1 cellular context compared by ENCODE assay signal in the genomic region with DNA sequence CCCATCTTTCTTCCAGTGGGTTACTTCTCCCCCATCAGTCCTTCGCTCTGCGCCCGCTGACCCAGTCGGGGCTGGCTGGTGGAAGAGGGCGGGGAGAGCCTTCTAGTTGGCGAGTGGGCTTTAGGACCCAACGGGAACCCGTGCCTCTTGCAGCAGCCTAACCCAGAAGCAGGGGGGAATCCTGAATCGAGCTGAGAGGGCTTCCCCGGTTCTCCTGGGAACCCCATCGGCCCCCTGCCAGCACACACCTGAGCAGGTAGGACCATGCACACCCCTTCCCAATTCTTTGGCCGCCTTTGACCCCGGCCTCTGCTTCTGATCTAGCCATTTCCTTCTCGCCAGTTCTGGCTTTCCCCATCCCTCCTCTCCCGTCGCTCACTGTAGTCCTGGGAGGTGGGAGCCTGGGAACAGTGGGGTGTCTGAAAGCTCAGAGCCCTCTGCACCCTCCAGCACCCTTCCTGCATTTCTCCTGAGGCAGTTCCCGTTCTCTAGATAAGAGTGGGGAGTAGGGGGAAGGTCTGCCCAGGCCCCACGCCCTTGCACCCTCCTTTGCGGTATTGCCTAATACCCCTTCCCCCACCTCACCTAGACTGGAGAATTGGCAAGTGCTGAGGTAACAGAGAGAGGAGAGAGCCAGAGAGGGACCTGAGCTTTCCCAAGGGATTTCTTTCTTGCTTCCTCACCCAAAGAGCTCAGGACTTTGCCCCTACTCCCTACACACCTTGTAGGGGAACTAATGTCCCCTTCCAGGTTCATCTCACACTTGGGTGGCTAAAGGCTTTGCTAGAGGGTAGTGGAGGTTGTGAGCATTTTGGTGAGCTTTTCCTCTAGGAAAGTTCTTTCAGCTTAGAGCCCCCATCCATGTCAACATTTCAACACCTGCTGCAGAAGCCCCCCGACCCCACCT.
A peak's percentile ranks its signal among the peaks of the same experiment; 100 is the strongest.
TF ChIP-seq lines count a peak whose summit lies in the region.

Gene RARA (plus strand): TSS at position 150 of the 907 bp plus-strand sequence. CDS start 22,039 bp downstream, outside the sequence.

TF ChIP-seq in HepG2, 621 proteins besides CTCF, POLR2A, EP300 and RAD21 (continued from another document and continues in another):
- TF ChIP-seq ZC3H13 (CRISPR knock-in tag; IDR thresholded peaks at IDR 0.05) (no peak; the same call in 1 of the 2 replicates), RFX3 (CRISPR knock-in tag; IDR thresholded peaks at IDR 0.05) (no peak), ZNF563 (CRISPR knock-in tag; IDR thresholded peaks at IDR 0.05) (peak; percentile 18; the same call in 1 of the 2 replicates), ZFY (CRISPR knock-in tag; IDR thresholded peaks at IDR 0.05) (no peak; the same call in 1 of the 2 replicates), JUN (CRISPR knock-in tag; IDR thresholded peaks at IDR 0.05) (peak; percentile 64; the same call in 1 of the 2 replicates), DMAP1 (CRISPR knock-in tag; IDR thresholded peaks at IDR 0.05) (no peak), SMC3 (IDR thresholded peaks at IDR 0.05; ENCODE audit: low read length) (peak; percentile 10; the same call in 1 of the 2 replicates), CC2D1A (CRISPR knock-in tag; IDR thresholded peaks at IDR 0.05) (no peak), ZBTB26 (CRISPR knock-in tag; IDR thresholded peaks at IDR 0.05; ENCODE audit: borderline replicate concordance) (peak; percentile 30; the same call in 1 of the 2 replicates), STAG1 (CRISPR knock-in tag; IDR thresholded peaks at IDR 0.05) (no peak), HNRNPUL1 (IDR thresholded peaks at IDR 0.05; ENCODE audit: low read depth, low read length) (no peak), MED1 (CRISPR knock-in tag; IDR thresholded peaks at IDR 0.05) (peak; percentile 25; the same call in 1 of the 2 replicates), ATRX (CRISPR knock-in tag; IDR thresholded peaks at IDR 0.05; ENCODE audit: borderline replicate concordance) (no peak), YEATS4 (CRISPR knock-in tag; IDR thresholded peaks at IDR 0.05; ENCODE audit: borderline replicate concordance) (no peak; the same call in 1 of the 2 replicates), PATZ1 (CRISPR knock-in tag; IDR thresholded peaks at IDR 0.05) (peak; percentile 20; the same call in 1 of the 2 replicates), SP5 (CRISPR knock-in tag; IDR thresholded peaks at IDR 0.05; ENCODE audit: borderline replicate concordance, low read depth) (peak; percentile 40; the same call in 1 of the 2 replicates), ZNF574 (CRISPR knock-in tag; IDR thresholded peaks at IDR 0.05) (peak; percentile 52; the same call in 1 of the 2 replicates), ZNF644 (CRISPR knock-in tag; IDR thresholded peaks at IDR 0.05; ENCODE audit: low read depth) (no peak), CAMTA2 (CRISPR knock-in tag; IDR thresholded peaks at IDR 0.05; ENCODE audit: borderline replicate concordance) (0 out of 2 replicates have a peak, but pooled peaks have one; percentile 16), MZF1 (CRISPR knock-in tag; IDR thresholded peaks at IDR 0.05; ENCODE audit: borderline replicate concordance) (no peak), RARG (CRISPR knock-in tag; IDR thresholded peaks at IDR 0.05; ENCODE audit: low read depth) (no peak), ZNF788 (CRISPR knock-in tag; IDR thresholded peaks at IDR 0.05; ENCODE audit: borderline replicate concordance) (peak; percentile 88; the same call in 1 of the 2 replicates), TRIM24 (CRISPR knock-in tag; IDR thresholded peaks at IDR 0.05) (no peak), AKNA (CRISPR knock-in tag; IDR thresholded peaks at IDR 0.05; ENCODE audit: borderline replicate concordance) (no peak), ZGPAT (CRISPR knock-in tag; IDR thresholded peaks at IDR 0.05) (peak; percentile 51; the same call in 1 of the 2 replicates), ZNF570 (CRISPR knock-in tag; IDR thresholded peaks at IDR 0.05; ENCODE audit: borderline replicate concordance) (no peak), ELF1 (CRISPR knock-in tag; IDR thresholded peaks at IDR 0.05) (no peak), ZNF317 (CRISPR knock-in tag; IDR thresholded peaks at IDR 0.05) (no peak), HOXA9 (CRISPR knock-in tag; IDR thresholded peaks at IDR 0.05; ENCODE audit: borderline replicate concordance) (no peak; the same call in 1 of the 2 replicates), ZNF446 (CRISPR knock-in tag; IDR thresholded peaks at IDR 0.05) (no peak), SNRNP70 (IDR thresholded peaks at IDR 0.05; ENCODE audit: low read depth, low read length) (no peak)
- TF ChIP-seq, protein P1, sequence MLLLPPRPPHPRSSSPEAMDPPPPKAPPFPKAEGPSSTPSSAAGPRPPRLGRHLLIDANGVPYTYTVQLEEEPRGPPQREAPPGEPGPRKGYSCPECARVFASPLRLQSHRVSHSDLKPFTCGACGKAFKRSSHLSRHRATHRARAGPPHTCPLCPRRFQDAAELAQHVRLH (CRISPR knock-in tag; IDR thresholded peaks at IDR 0.05; ENCODE audit: borderline replicate concordance, low read depth) = 0 out of 2 replicates have a peak, but pooled peaks have one; percentile 18
- TF ChIP-seq, protein P2, sequence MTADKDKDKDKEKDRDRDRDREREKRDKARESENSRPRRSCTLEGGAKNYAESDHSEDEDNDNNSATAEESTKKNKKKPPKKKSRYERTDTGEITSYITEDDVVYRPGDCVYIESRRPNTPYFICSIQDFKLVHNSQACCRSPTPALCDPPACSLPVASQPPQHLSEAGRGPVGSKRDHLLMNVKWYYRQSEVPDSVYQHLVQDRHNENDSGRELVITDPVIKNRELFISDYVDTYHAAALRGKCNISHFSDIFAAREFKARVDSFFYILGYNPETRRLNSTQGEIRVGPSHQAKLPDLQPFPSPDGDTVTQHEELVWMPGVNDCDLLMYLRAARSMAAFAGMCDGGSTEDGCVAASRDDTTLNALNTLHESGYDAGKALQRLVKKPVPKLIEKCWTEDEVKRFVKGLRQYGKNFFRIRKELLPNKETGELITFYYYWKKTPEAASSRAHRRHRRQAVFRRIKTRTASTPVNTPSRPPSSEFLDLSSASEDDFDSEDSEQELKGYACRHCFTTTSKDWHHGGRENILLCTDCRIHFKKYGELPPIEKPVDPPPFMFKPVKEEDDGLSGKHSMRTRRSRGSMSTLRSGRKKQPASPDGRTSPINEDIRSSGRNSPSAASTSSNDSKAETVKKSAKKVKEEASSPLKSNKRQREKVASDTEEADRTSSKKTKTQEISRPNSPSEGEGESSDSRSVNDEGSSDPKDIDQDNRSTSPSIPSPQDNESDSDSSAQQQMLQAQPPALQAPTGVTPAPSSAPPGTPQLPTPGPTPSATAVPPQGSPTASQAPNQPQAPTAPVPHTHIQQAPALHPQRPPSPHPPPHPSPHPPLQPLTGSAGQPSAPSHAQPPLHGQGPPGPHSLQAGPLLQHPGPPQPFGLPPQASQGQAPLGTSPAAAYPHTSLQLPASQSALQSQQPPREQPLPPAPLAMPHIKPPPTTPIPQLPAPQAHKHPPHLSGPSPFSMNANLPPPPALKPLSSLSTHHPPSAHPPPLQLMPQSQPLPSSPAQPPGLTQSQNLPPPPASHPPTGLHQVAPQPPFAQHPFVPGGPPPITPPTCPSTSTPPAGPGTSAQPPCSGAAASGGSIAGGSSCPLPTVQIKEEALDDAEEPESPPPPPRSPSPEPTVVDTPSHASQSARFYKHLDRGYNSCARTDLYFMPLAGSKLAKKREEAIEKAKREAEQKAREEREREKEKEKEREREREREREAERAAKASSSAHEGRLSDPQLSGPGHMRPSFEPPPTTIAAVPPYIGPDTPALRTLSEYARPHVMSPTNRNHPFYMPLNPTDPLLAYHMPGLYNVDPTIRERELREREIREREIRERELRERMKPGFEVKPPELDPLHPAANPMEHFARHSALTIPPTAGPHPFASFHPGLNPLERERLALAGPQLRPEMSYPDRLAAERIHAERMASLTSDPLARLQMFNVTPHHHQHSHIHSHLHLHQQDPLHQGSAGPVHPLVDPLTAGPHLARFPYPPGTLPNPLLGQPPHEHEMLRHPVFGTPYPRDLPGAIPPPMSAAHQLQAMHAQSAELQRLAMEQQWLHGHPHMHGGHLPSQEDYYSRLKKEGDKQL (CRISPR knock-in tag; IDR thresholded peaks at IDR 0.05; ENCODE audit: low read depth) = no peak
- TF ChIP-seq, protein P3, sequence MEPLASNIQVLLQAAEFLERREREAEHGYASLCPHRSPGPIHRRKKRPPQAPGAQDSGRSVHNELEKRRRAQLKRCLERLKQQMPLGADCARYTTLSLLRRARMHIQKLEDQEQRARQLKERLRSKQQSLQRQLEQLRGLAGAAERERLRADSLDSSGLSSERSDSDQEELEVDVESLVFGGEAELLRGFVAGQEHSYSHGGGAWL (CRISPR knock-in tag; IDR thresholded peaks at IDR 0.05) = peak; percentile 55; the same call in 1 of the 2 replicates
